Comparison of ENCODE assay signal across 32 cellular contexts in the genomic region with DNA sequence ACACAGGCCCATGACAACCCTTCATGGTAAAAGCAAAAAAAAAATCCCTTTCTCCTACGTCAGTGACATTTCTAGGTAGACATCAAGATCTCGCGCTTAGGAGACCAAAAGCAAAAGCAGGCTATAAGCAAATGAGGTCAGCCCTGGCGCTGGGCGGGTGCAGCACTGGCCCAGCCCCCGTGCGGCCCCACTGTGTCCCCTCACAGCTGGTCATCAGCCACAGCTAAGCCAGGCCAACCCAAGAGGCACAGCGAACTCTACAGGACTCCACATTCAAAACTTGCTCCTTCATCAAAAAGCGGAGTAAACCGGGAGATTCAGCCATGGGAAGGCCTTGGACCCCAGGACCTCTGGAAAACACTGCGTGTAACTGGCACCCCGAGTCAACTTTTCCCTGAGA.
"Had no signal": no experiment of that assay in that cellular context is flagged by ENCODE, and none has a peak within 500 bp of the region (broad histone marks: within the 10 kb centered on the region; RNA-seq: fewer than 3 reads in every experiment).

No MANE protein-coding gene starts in this region.

- FAIRE-seq: endometrium, endothelial cell of umbilical vein had no signal

- H3K27me3 ChIP-seq: adrenal gland, body of pancreas, cardiac muscle cell, colonic mucosa had no signal

- H3K27me3 Mint-ChIP-seq: activated CD4-positive, alpha-beta T cell treated with anti-CD3 and anti-CD28 coated beads, Interleukin-2, amount 10 ng/mL, durations not matched to agents 24 days and 14 days; activated naive CD4-positive, alpha-beta T cell treated with anti-CD3 and anti-CD28 coated beads, Interleukin-2, amount 50 U/mL, for 24 hours had no signal

- H3K4me1 ChIP-seq: adrenal gland, body of pancreas, breast epithelium, colonic mucosa, esophagus squamous epithelium, gastroesophageal sphincter had no signal

- H3K36me3 Mint-ChIP-seq: activated CD4-positive, alpha-beta memory T cell treated with anti-CD3 and anti-CD28 coated beads for 36 hours; activated CD8-positive, alpha-beta memory T cell treated with anti-CD3 and anti-CD28 coated beads, Interleukin-2, amount 10 ng/mL, durations not matched to agents 7 days and 5 days; activated naive CD4-positive, alpha-beta T cell treated with anti-CD3 and anti-CD28 coated beads, Interleukin-2, amount 50 U/mL, for 24 hours; activated naive CD8-positive, alpha-beta T cell treated with anti-CD3 and anti-CD28 coated beads for 36 hours had no signal

- DNase-seq: activated CD4-positive, alpha-beta memory T cell treated with anti-CD3 and anti-CD28 coated beads for 36 hours; activated CD4-positive, alpha-beta T cell treated with anti-CD3 and anti-CD28 coated beads for 36 hours; activated CD4-positive, alpha-beta T cell treated with anti-CD3 and anti-CD28 coated beads, Interleukin-2, amount 10 ng/mL, durations not matched to agents 24 days and 14 days; activated CD4-positive, CD25-positive, alpha-beta regulatory T cell; activated CD4-positive, CD25-positive, alpha-beta regulatory T cell treated with anti-CD3 and anti-CD28 coated beads, Interleukin-2, amount 50 U/mL, for 72 hours; activated CD8-positive, alpha-beta memory T cell treated with anti-CD3 and anti-CD28 coated beads, Interleukin-2, amount 10 ng/mL, durations not matched to agents 7 days and 5 days; activated CD8-positive, alpha-beta memory T cell treated with anti-CD3 and anti-CD28 coated beads, Interleukin-2, amount 50 U/mL, for 4 hours; activated CD8-positive, alpha-beta T cell treated with anti-CD3 and anti-CD28 coated beads, Interleukin-2, amount 10 ng/mL, durations not matched to agents 7 days and 5 days; activated naive CD4-positive, alpha-beta T cell treated with anti-CD3 and anti-CD28 coated beads for 36 hours; activated naive CD8-positive, alpha-beta T cell treated with anti-CD3 and anti-CD28 coated beads for 36 hours; activated naive CD8-positive, alpha-beta T cell treated with anti-CD3 and anti-CD28 coated beads, Interleukin-2, amount 50 U/mL, for 24 hours; activated T-cell treated with anti-CD3 and anti-CD28 coated beads, Interleukin-2, amount 50 U/mL, for 1 hour; activated T-cell treated with anti-CD3 and anti-CD28 coated beads, Interleukin-2, amount 50 U/mL, for 48 hours; adrenal gland; aorta; body of pancreas; central memory CD4-positive, alpha-beta T cell; cerebellar nuclear complex; colonic mucosa; effector CD8-positive, alpha-beta T cell; esophagus squamous epithelium; foreskin melanocyte; T-helper 2 cell had no signal

- ATAC-seq: activated CD4-positive, alpha-beta T cell treated with anti-CD3 and anti-CD28 coated beads for 36 hours; activated CD8-positive, alpha-beta memory T cell treated with anti-CD3 and anti-CD28 coated beads, Interleukin-2, amount 10 ng/mL, durations not matched to agents 7 days and 5 days; activated CD8-positive, alpha-beta T cell treated with anti-CD3 and anti-CD28 coated beads, Interleukin-2, amount 10 ng/mL, durations not matched to agents 7 days and 5 days; activated naive CD8-positive, alpha-beta T cell treated with anti-CD3 and anti-CD28 coated beads, Interleukin-2, amount 50 U/mL, for 24 hours; body of pancreas; gastroesophageal sphincter had no signal

- H3K4me1 Mint-ChIP-seq: activated CD4-positive, alpha-beta T cell treated with anti-CD3 and anti-CD28 coated beads for 36 hours; activated CD4-positive, alpha-beta T cell treated with anti-CD3 and anti-CD28 coated beads, Interleukin-2, amount 10 ng/mL, durations not matched to agents 24 days and 14 days; activated CD8-positive, alpha-beta memory T cell treated with anti-CD3 and anti-CD28 coated beads, Interleukin-2, amount 10 ng/mL, durations not matched to agents 7 days and 5 days; activated naive CD4-positive, alpha-beta T cell treated with anti-CD3 and anti-CD28 coated beads, Interleukin-2, amount 50 U/mL, for 24 hours; activated naive CD8-positive, alpha-beta T cell treated with anti-CD3 and anti-CD28 coated beads, Interleukin-2, amount 50 U/mL, for 24 hours had no signal

- H3K27ac ChIP-seq: body of pancreas, breast epithelium, cardiac muscle cell, epithelial cell of prostate, esophagus squamous epithelium, gastroesophageal sphincter had no signal

- H3K27ac Mint-ChIP-seq: activated CD4-positive, alpha-beta memory T cell treated with anti-CD3 and anti-CD28 coated beads for 36 hours; activated CD4-positive, alpha-beta T cell treated with anti-CD3 and anti-CD28 coated beads for 36 hours; activated CD4-positive, alpha-beta T cell treated with anti-CD3 and anti-CD28 coated beads, Interleukin-2, amount 10 ng/mL, durations not matched to agents 24 days and 14 days; activated CD8-positive, alpha-beta memory T cell treated with anti-CD3 and anti-CD28 coated beads, Interleukin-2, amount 10 ng/mL, durations not matched to agents 7 days and 5 days; activated CD8-positive, alpha-beta T cell treated with anti-CD3 and anti-CD28 coated beads, Interleukin-2, amount 10 ng/mL, durations not matched to agents 7 days and 5 days; activated naive CD4-positive, alpha-beta T cell treated with anti-CD3 and anti-CD28 coated beads for 36 hours; activated naive CD4-positive, alpha-beta T cell treated with anti-CD3 and anti-CD28 coated beads, Interleukin-2, amount 50 U/mL, for 24 hours; activated naive CD8-positive, alpha-beta T cell treated with anti-CD3 and anti-CD28 coated beads for 36 hours; activated naive CD8-positive, alpha-beta T cell treated with anti-CD3 and anti-CD28 coated beads, Interleukin-2, amount 50 U/mL, for 24 hours; activated T-helper 1 cell treated with anti-CD3 and anti-CD28 coated beads, Interleukin-12 subunit alpha, Interleukin-12 subunit beta, Interleukin-2, Interleukin-4 antibody, amounts not matched to agents 30 ng/mL and 10 ng/mL and 1 ng/mL, durations not matched to agents 14 hours and 24 hours and 36 hours; activated T-helper 2 cell treated with anti-CD3 and anti-CD28 coated beads, Interferon-gamma antibody, Interleukin-2, Interleukin-4, amounts not matched to agents 10 μg/mL and 5 μg/mL and 100 μg/mL, durations not matched to agents 14 hours and 24 hours and 36 hours had no signal

- H3K36me3 ChIP-seq: adrenal gland, breast epithelium, cardiac muscle cell, colonic mucosa, esophagus squamous epithelium, gastroesophageal sphincter had no signal

- H3K9me3 ChIP-seq: adrenal gland, body of pancreas, breast epithelium, colonic mucosa, esophagus squamous epithelium, gastroesophageal sphincter had no signal

- H3K4me3 Mint-ChIP-seq: activated CD4-positive, alpha-beta memory T cell treated with anti-CD3 and anti-CD28 coated beads for 36 hours; activated CD4-positive, alpha-beta T cell treated with anti-CD3 and anti-CD28 coated beads for 36 hours; activated CD4-positive, alpha-beta T cell treated with anti-CD3 and anti-CD28 coated beads, Interleukin-2, amount 10 ng/mL, durations not matched to agents 24 days and 14 days; activated CD8-positive, alpha-beta memory T cell treated with anti-CD3 and anti-CD28 coated beads, Interleukin-2, amount 10 ng/mL, durations not matched to agents 7 days and 5 days; activated CD8-positive, alpha-beta T cell treated with anti-CD3 and anti-CD28 coated beads, Interleukin-2, amount 10 ng/mL, durations not matched to agents 7 days and 5 days; activated naive CD4-positive, alpha-beta T cell treated with anti-CD3 and anti-CD28 coated beads for 36 hours; activated naive CD4-positive, alpha-beta T cell treated with anti-CD3 and anti-CD28 coated beads, Interleukin-2, amount 50 U/mL, for 24 hours; activated naive CD8-positive, alpha-beta T cell treated with anti-CD3 and anti-CD28 coated beads for 36 hours; activated naive CD8-positive, alpha-beta T cell treated with anti-CD3 and anti-CD28 coated beads, Interleukin-2, amount 50 U/mL, for 24 hours; activated T-helper 1 cell treated with anti-CD3 and anti-CD28 coated beads, Interleukin-12 subunit alpha, Interleukin-12 subunit beta, Interleukin-2, Interleukin-4 antibody, amounts not matched to agents 30 ng/mL and 10 ng/mL and 1 ng/mL, durations not matched to agents 14 hours and 24 hours and 36 hours had no signal

- H3K9me3 Mint-ChIP-seq: activated CD4-positive, alpha-beta memory T cell treated with anti-CD3 and anti-CD28 coated beads for 36 hours; activated CD4-positive, alpha-beta T cell treated with anti-CD3 and anti-CD28 coated beads, Interleukin-2, amount 10 ng/mL, durations not matched to agents 24 days and 14 days; activated naive CD4-positive, alpha-beta T cell treated with anti-CD3 and anti-CD28 coated beads for 36 hours; activated naive CD4-positive, alpha-beta T cell treated with anti-CD3 and anti-CD28 coated beads, Interleukin-2, amount 50 U/mL, for 24 hours; activated naive CD8-positive, alpha-beta T cell treated with anti-CD3 and anti-CD28 coated beads for 36 hours; activated naive CD8-positive, alpha-beta T cell treated with anti-CD3 and anti-CD28 coated beads, Interleukin-2, amount 50 U/mL, for 24 hours; activated T-helper 1 cell treated with anti-CD3 and anti-CD28 coated beads, Interleukin-12 subunit alpha, Interleukin-12 subunit beta, Interleukin-2, Interleukin-4 antibody, amounts not matched to agents 30 ng/mL and 10 ng/mL and 1 ng/mL, durations not matched to agents 14 hours and 24 hours and 36 hours; activated T-helper 2 cell treated with anti-CD3 and anti-CD28 coated beads, Interferon-gamma antibody, Interleukin-2, Interleukin-4, amounts not matched to agents 10 μg/mL and 5 μg/mL and 100 μg/mL, durations not matched to agents 14 hours and 24 hours and 36 hours had no signal

- H3K4me3 ChIP-seq: adrenal gland, body of pancreas, breast epithelium, cardiac muscle cell, colonic mucosa, esophagus squamous epithelium, gastroesophageal sphincter had no signal
